22 cellular contexts compared by ENCODE assay signal in genomic region chr10:63064706-63065105, GRCh38.
DNase-seq lines count a peak whose midpoint lies in the region; ATAC-seq and TF ChIP-seq lines count a peak whose summit lies in the region.
"Had no signal": no experiment of that assay in that cellular context is flagged by ENCODE, and none has a peak within 500 bp of the region (broad histone marks: within the 10 kb centered on the region; RNA-seq: fewer than 3 reads in every experiment).

No MANE protein-coding gene starts in this region.

- TF ChIP-seq CTCF in fibroblast of pulmonary artery (IDR thresholded peaks at IDR 0.05; ENCODE audit: low read length, missing control alignments): no peak

- peak overlapping the region; percentile 56 for H3K4me3 Mint-ChIP-seq in activated CD4-positive, alpha-beta T cell treated with anti-CD3 and anti-CD28 coated beads, Interleukin-2, amount 10 ng/mL, durations not matched to agents 24 days and 14 days
- H3K4me3 Mint-ChIP-seq in activated T-helper 17 cell treated with anti-CD3 and anti-CD28 coated beads, Interleukin-2, amount 50 U/mL, for 72 hours: no peak overlapping the region
- H3K4me3 Mint-ChIP-seq in stimulated activated effector memory CD8-positive, alpha-beta T cell treated with anti-CD3 and anti-CD28 coated beads, Interleukin-12 subunit alpha, Interleukin-12 subunit beta, amount 100 ng/mL, for 72 hours: peak overlapping the region; percentile 17
- H3K4me3 Mint-ChIP-seq: CD14-positive monocyte; immature natural killer cell; memory B cell; natural killer cell treated with Interleukin-12 subunit alpha and Interleukin-12 subunit beta and Interleukin-15 and Interleukin-18, amount 100 ng/mL, for 72 hours; stimulated activated naive CD8-positive, alpha-beta T cell treated with anti-CD3 and anti-CD28 coated beads, Interleukin-15, amount 100 ng/mL, for 72 hours had no signal

- peaks cover 38% of the 10 kb centered on the region for H3K4me1 Mint-ChIP-seq in activated CD4-positive, alpha-beta T cell treated with anti-CD3 and anti-CD28 coated beads, Interleukin-2, amount 10 ng/mL, durations not matched to agents 24 days and 14 days
- H3K4me1 Mint-ChIP-seq in activated T-helper 17 cell treated with anti-CD3 and anti-CD28 coated beads, Interleukin-2, amount 50 U/mL, for 72 hours: peaks cover 5% of the 10 kb centered on the region
- peaks cover 16% of the 10 kb centered on the region for H3K4me1 Mint-ChIP-seq in stimulated activated effector memory CD8-positive, alpha-beta T cell treated with anti-CD3 and anti-CD28 coated beads, Interleukin-12 subunit alpha, Interleukin-12 subunit beta, amount 100 ng/mL, for 72 hours
- H3K4me1 Mint-ChIP-seq: immature natural killer cell had no signal

- H3K4me3 ChIP-seq in fibroblast of pulmonary artery (replicated peaks; ENCODE audit: low read depth, low read length): no peak overlapping the region
- H3K4me3 ChIP-seq: ascending aorta, colonic mucosa, upper lobe of left lung had no signal

- peaks cover 2% of the 10 kb centered on the region for H3K36me3 Mint-ChIP-seq in activated CD4-positive, alpha-beta T cell treated with anti-CD3 and anti-CD28 coated beads, Interleukin-2, amount 10 ng/mL, durations not matched to agents 24 days and 14 days (ENCODE audit: low read depth)
- no peaks in the 10 kb centered on the region for H3K36me3 Mint-ChIP-seq in activated T-helper 17 cell treated with anti-CD3 and anti-CD28 coated beads, Interleukin-2, amount 50 U/mL, for 72 hours (ENCODE audit: low read depth)
- no peaks in the 10 kb centered on the region for H3K36me3 Mint-ChIP-seq in stimulated activated effector memory CD8-positive, alpha-beta T cell treated with anti-CD3 and anti-CD28 coated beads, Interleukin-12 subunit alpha, Interleukin-12 subunit beta, amount 100 ng/mL, for 72 hours
- H3K36me3 Mint-ChIP-seq: immature natural killer cell; memory B cell; natural killer cell treated with Interleukin-12 subunit alpha and Interleukin-12 subunit beta and Interleukin-15 and Interleukin-18, amount 100 ng/mL, for 72 hours had no signal

- intact Hi-C loops in activated CD4-positive, alpha-beta T cell treated with anti-CD3 and anti-CD28 coated beads, Interleukin-2, amount 10 ng/mL, durations not matched to agents 24 days and 14 days (cut with micrococcal nuclease): loop anchor here (2.0 to 10.0 kb wide), 4 partner anchors 212 to 1162 kb away; partner anchors contain the start of gene ARID5B

- no peak for DNase-seq in activated CD4-positive, alpha-beta T cell treated with anti-CD3 and anti-CD28 coated beads, Interleukin-2, amount 10 ng/mL, durations not matched to agents 24 days and 14 days
- DNase-seq in activated CD4-positive, alpha-beta T cell treated with anti-CD3 and anti-CD28 coated beads for 4 hours: no peak
- DNase-seq in fibroblast of pulmonary artery (ENCODE audit: low read depth) (peak; percentile 92), HuH-7 (ENCODE audit: low spot score) (no peak), SIG-M5 treated with dmso at 0.1 percent for 504 hours (lab: John Stamatoyannopoulos, UW; ENCODE audit: unreplicated experiment) (no peak), epidermal melanocyte (ENCODE audit: insufficient read length, low spot score) (no peak)
- no peak for DNase-seq in stimulated activated effector memory CD8-positive, alpha-beta T cell treated with anti-CD3 and anti-CD28 coated beads, Interleukin-12 subunit alpha, Interleukin-12 subunit beta, amount 100 ng/mL, for 72 hours (ENCODE audit: low spot score in 2 of 2)
- DNase-seq: activated CD8-positive, alpha-beta memory T cell treated with anti-CD3 and anti-CD28 coated beads for 24 hours; activated effector memory CD4-positive, alpha-beta T cell treated with anti-CD3 and anti-CD28 coated beads, Interleukin-2, amount 50 U/mL, for 16 hours; colonic mucosa; GF-D8; immature natural killer cell; NCI-H1417 treated with DMSO at 0.1 percent for 48 hours; stimulated activated CD4-positive, alpha-beta T cell treated with anti-CD3 and anti-CD28 coated beads, Interleukin-15, amount 100 ng/mL, for 24 hours; stimulated activated naive CD8-positive, alpha-beta T cell treated with anti-CD3 and anti-CD28 coated beads, Interleukin-15, amount 100 ng/mL, for 72 hours; upper lobe of left lung; WERI-Rb-1 had no signal

- peak; percentile 62 for ATAC-seq in activated T-helper 17 cell treated with anti-CD3 and anti-CD28 coated beads, Interleukin-2, amount 50 U/mL, for 72 hours (replicated peaks)
- peak; percentile 42 for ATAC-seq in stimulated activated effector memory CD8-positive, alpha-beta T cell treated with anti-CD3 and anti-CD28 coated beads, Interleukin-12 subunit alpha, Interleukin-12 subunit beta, amount 100 ng/mL, for 72 hours
- ATAC-seq: natural killer cell treated with Interleukin-12 subunit alpha and Interleukin-12 subunit beta and Interleukin-15 and Interleukin-18, amount 100 ng/mL, for 72 hours; stimulated activated naive CD8-positive, alpha-beta T cell treated with anti-CD3 and anti-CD28 coated beads, Interleukin-15, amount 100 ng/mL, for 72 hours had no signal

- H3K27ac Mint-ChIP-seq in activated CD4-positive, alpha-beta T cell treated with anti-CD3 and anti-CD28 coated beads, Interleukin-2, amount 10 ng/mL, durations not matched to agents 24 days and 14 days: peak overlapping the region; percentile 76
- H3K27ac Mint-ChIP-seq in activated T-helper 17 cell treated with anti-CD3 and anti-CD28 coated beads, Interleukin-2, amount 50 U/mL, for 72 hours: no peak overlapping the region
- H3K27ac Mint-ChIP-seq in stimulated activated effector memory CD8-positive, alpha-beta T cell treated with anti-CD3 and anti-CD28 coated beads, Interleukin-12 subunit alpha, Interleukin-12 subunit beta, amount 100 ng/mL, for 72 hours: no peak overlapping the region
- H3K27ac Mint-ChIP-seq: immature natural killer cell; memory B cell; natural killer cell treated with Interleukin-12 subunit alpha and Interleukin-12 subunit beta and Interleukin-15 and Interleukin-18, amount 100 ng/mL, for 72 hours had no signal

- H3K27me3 Mint-ChIP-seq in activated CD4-positive, alpha-beta T cell treated with anti-CD3 and anti-CD28 coated beads, Interleukin-2, amount 10 ng/mL, durations not matched to agents 24 days and 14 days: peaks cover 15% of the 10 kb centered on the region
- H3K27me3 Mint-ChIP-seq in activated T-helper 17 cell treated with anti-CD3 and anti-CD28 coated beads, Interleukin-2, amount 50 U/mL, for 72 hours: peaks cover 47% of the 10 kb centered on the region

- peaks cover 9% of the 10 kb centered on the region for H3K9me3 Mint-ChIP-seq in activated CD4-positive, alpha-beta T cell treated with anti-CD3 and anti-CD28 coated beads, Interleukin-2, amount 10 ng/mL, durations not matched to agents 24 days and 14 days
- no peaks in the 10 kb centered on the region for H3K9me3 Mint-ChIP-seq in activated T-helper 17 cell treated with anti-CD3 and anti-CD28 coated beads, Interleukin-2, amount 50 U/mL, for 72 hours
- no peaks in the 10 kb centered on the region for H3K9me3 Mint-ChIP-seq in stimulated activated effector memory CD8-positive, alpha-beta T cell treated with anti-CD3 and anti-CD28 coated beads, Interleukin-12 subunit alpha, Interleukin-12 subunit beta, amount 100 ng/mL, for 72 hours
- H3K9me3 Mint-ChIP-seq: immature natural killer cell; memory B cell; natural killer cell treated with Interleukin-12 subunit alpha and Interleukin-12 subunit beta and Interleukin-15 and Interleukin-18, amount 100 ng/mL, for 72 hours; stimulated activated naive CD8-positive, alpha-beta T cell treated with anti-CD3 and anti-CD28 coated beads, Interleukin-15, amount 100 ng/mL, for 72 hours had no signal
